29 cellular contexts compared by ENCODE assay signal in the genomic region with DNA sequence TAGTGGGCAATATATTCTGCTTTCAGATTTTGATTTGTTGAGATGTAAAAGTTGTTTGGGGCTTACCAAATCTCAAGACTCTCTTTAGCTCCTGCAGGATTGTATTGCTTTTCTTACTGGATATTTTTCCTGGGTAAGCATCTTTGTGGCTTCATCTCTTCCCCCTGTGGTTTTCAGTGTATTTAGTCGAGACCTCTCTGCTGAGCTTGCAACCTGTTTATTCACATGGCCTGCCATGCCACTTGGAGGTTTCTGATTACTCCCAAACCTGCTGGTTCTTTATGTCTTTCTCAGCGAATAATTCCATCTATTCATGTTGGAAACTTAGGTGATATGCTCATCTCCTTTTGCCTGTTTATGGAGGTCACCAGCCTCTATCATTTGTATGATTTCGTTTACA. TPM values are rescaled to one million over a fixed set of nuclear protein-coding genes. Genes with fewer than 3 reads are reported as not detected.
DNase-seq lines count a peak whose midpoint lies in the region; ATAC-seq and TF ChIP-seq lines count a peak whose summit lies in the region.
"Had no signal": no experiment of that assay in that cellular context is flagged by ENCODE, and none has a peak within 500 bp of the region (broad histone marks: within the 10 kb centered on the region; RNA-seq: fewer than 3 reads in every experiment).

No MANE protein-coding gene starts in this region.

- H3K27me3 Mint-ChIP-seq in brain (no peaks in the 10 kb centered on the region), mesothelial cell of epicardium (ENCODE audit: low read depth) (no peaks in the 10 kb centered on the region)
- H3K27me3 Mint-ChIP-seq in stimulated activated memory B cell treated with anti-CD40 and anti-IgM and Interleukin-4, amounts not matched to agents 10 μg/mL and 1 μg/mL and 100 μg/mL, for 72 hours, result no peaks in the 10 kb centered on the region
- H3K27me3 Mint-ChIP-seq: activated CD4-positive, alpha-beta memory T cell treated with anti-CD3 and anti-CD28 coated beads, Interleukin-2, amount 10 ng/mL, durations not matched to agents 7 days and 5 days; CD8-positive, alpha-beta memory T cell; stimulated activated naive CD8-positive, alpha-beta T cell treated with anti-CD3 and anti-CD28 coated beads, Interleukin-15, amount 100 ng/mL, for 72 hours had no signal

- H3K36me3 Mint-ChIP-seq in brain (peaks cover 82% of the 10 kb centered on the region), mesothelial cell of epicardium (peaks cover 65% of the 10 kb centered on the region)
- H3K36me3 Mint-ChIP-seq in stimulated activated memory B cell treated with anti-CD40 and anti-IgM and Interleukin-4, amounts not matched to agents 10 μg/mL and 1 μg/mL and 100 μg/mL, for 72 hours, result peaks cover 72% of the 10 kb centered on the region

- H3K9me3 Mint-ChIP-seq in brain (no peaks in the 10 kb centered on the region), mesothelial cell of epicardium (no peaks in the 10 kb centered on the region)
- H3K9me3 Mint-ChIP-seq in stimulated activated memory B cell treated with anti-CD40 and anti-IgM and Interleukin-4, amounts not matched to agents 10 μg/mL and 1 μg/mL and 100 μg/mL, for 72 hours, result no peaks in the 10 kb centered on the region
- H3K9me3 Mint-ChIP-seq: activated CD4-positive, alpha-beta memory T cell treated with anti-CD3 and anti-CD28 coated beads, Interleukin-2, amount 10 ng/mL, durations not matched to agents 7 days and 5 days; activated naive CD4-positive, alpha-beta T cell treated with anti-CD3 and anti-CD28 coated beads for 36 hours; CD8-positive, alpha-beta memory T cell; stimulated activated naive CD8-positive, alpha-beta T cell treated with anti-CD3 and anti-CD28 coated beads, Interleukin-15, amount 100 ng/mL, for 72 hours; T-helper 1 cell treated with Interleukin-12 subunit alpha and Interleukin-12 subunit beta and Interleukin-4 antibody, amounts not matched to agents 30 μg/mL and 1 μg/mL, for 36 hours had no signal

- H3K4me3 Mint-ChIP-seq in brain, result peak overlapping the region in 2 of 5 experiments; percentile 20 to 21
- H3K4me3 Mint-ChIP-seq in mesothelial cell of epicardium, result no peak overlapping the region
- H3K4me3 Mint-ChIP-seq in stimulated activated memory B cell treated with anti-CD40 and anti-IgM and Interleukin-4, amounts not matched to agents 10 μg/mL and 1 μg/mL and 100 μg/mL, for 72 hours, result no peak overlapping the region
- H3K4me3 Mint-ChIP-seq: activated CD4-positive, alpha-beta memory T cell treated with anti-CD3 and anti-CD28 coated beads, Interleukin-2, amount 10 ng/mL, durations not matched to agents 7 days and 5 days; activated naive CD4-positive, alpha-beta T cell treated with anti-CD3 and anti-CD28 coated beads for 36 hours; stimulated activated naive CD8-positive, alpha-beta T cell treated with anti-CD3 and anti-CD28 coated beads, Interleukin-15, amount 100 ng/mL, for 72 hours; T-helper 1 cell treated with Interleukin-12 subunit alpha and Interleukin-12 subunit beta and Interleukin-4 antibody, amounts not matched to agents 30 μg/mL and 1 μg/mL, for 36 hours had no signal

- TF ChIP-seq CTCF in brain (conservative IDR thresholded peaks at IDR 0.05) (no peak), mesothelial cell of epicardium (IDR thresholded peaks at IDR 0.05; ENCODE audit: unreplicated experiment) (no peak), foreskin keratinocyte (conservative IDR thresholded peaks at IDR 0.05) (no peak)

- peak; percentile 49 for DNase-seq in LHCN-M2 (ENCODE audit: low read depth)
- DNase-seq in mesothelial cell of epicardium (ENCODE audit: low spot score in 2 of 2, unreplicated experiment in 2 of 2), result no peak
- no peak for DNase-seq in NCI-H2081 (lab: John Stamatoyannopoulos, UW)
- DNase-seq in foreskin keratinocyte, result no peak
- no peak for DNase-seq in activated naive CD4-positive, alpha-beta T cell treated with Interleukin-2 at 50 U/mL for 16 hours
- DNase-seq: ACHN; activated CD4-positive, alpha-beta memory T cell treated with anti-CD3 and anti-CD28 coated beads, Interleukin-2, amount 10 ng/mL, durations not matched to agents 7 days and 5 days; activated CD4-positive, CD25-positive, alpha-beta regulatory T cell treated with anti-CD3 and anti-CD28 coated beads, Interleukin-2, amount 50 U/mL, for 72 hours; activated CD8-positive, alpha-beta memory T cell treated with anti-CD3 and anti-CD28 coated beads, Interleukin-2, amount 50 U/mL, for 4 hours; activated naive CD4-positive, alpha-beta T cell treated with anti-CD3 and anti-CD28 coated beads for 36 hours; BE2C; body of pancreas; CD8-positive, alpha-beta memory T cell; DMS 273 treated with DMSO at 0.1 percent for 48 hours; left lung; NCI-H1417; NCI-H2029 treated with DMSO at 0.1 percent for 48 hours; NCI-H226; NCI-H69; PC-9; Right ventricle myocardium superior; stimulated activated naive CD8-positive, alpha-beta T cell treated with anti-CD3 and anti-CD28 coated beads, Interleukin-15, amount 100 ng/mL, for 72 hours; uterus had no signal

- H3K27me3 ChIP-seq in foreskin keratinocyte, result no peaks in the 10 kb centered on the region
- H3K27me3 ChIP-seq: BE2C, body of pancreas, left lung, uterus had no signal

- H3K27ac ChIP-seq in foreskin keratinocyte, result no peak overlapping the region
- H3K27ac ChIP-seq: body of pancreas, left lung, PC-9, skin epidermis, thoracic aorta, uterus had no signal

- peaks cover 13% of the 10 kb centered on the region for H3K4me1 ChIP-seq in foreskin keratinocyte
- H3K4me1 ChIP-seq: body of pancreas, uterus had no signal

- no peak for ATAC-seq in stimulated activated memory B cell treated with anti-CD40 and anti-IgM and Interleukin-4, amounts not matched to agents 10 μg/mL and 1 μg/mL and 100 μg/mL, for 72 hours
- ATAC-seq in foreskin keratinocyte, result no peak
- ATAC-seq: body of pancreas; left lung; SK-N-SH treated with all-trans-retinoic acid at 6 μM for 48 hours; stimulated activated naive CD8-positive, alpha-beta T cell treated with anti-CD3 and anti-CD28 coated beads, Interleukin-15, amount 100 ng/mL, for 72 hours had no signal

- peaks cover 77% of the 10 kb centered on the region for H3K4me1 Mint-ChIP-seq in brain
- peaks cover 34% of the 10 kb centered on the region for H3K4me1 Mint-ChIP-seq in mesothelial cell of epicardium
- peaks cover 48% of the 10 kb centered on the region for H3K4me1 Mint-ChIP-seq in stimulated activated memory B cell treated with anti-CD40 and anti-IgM and Interleukin-4, amounts not matched to agents 10 μg/mL and 1 μg/mL and 100 μg/mL, for 72 hours

- H3K27ac Mint-ChIP-seq in brain (peak overlapping the region in 3 of 5 experiments; percentile 5 to 92 (median 86)), mesothelial cell of epicardium (peak overlapping the region; percentile 19)
- peak overlapping the region; percentile 2 for H3K27ac Mint-ChIP-seq in stimulated activated memory B cell treated with anti-CD40 and anti-IgM and Interleukin-4, amounts not matched to agents 10 μg/mL and 1 μg/mL and 100 μg/mL, for 72 hours
- H3K27ac Mint-ChIP-seq: activated CD4-positive, alpha-beta memory T cell treated with anti-CD3 and anti-CD28 coated beads, Interleukin-2, amount 10 ng/mL, durations not matched to agents 7 days and 5 days; activated naive CD4-positive, alpha-beta T cell treated with anti-CD3 and anti-CD28 coated beads for 36 hours; T-helper 1 cell treated with Interleukin-12 subunit alpha and Interleukin-12 subunit beta and Interleukin-4 antibody, amounts not matched to agents 30 μg/mL and 1 μg/mL, for 36 hours had no signal

RNA-seq across cellular contexts. Expression of a gene that starts 10.9 kb away (rescaled TPM):
- total RNA-seq in LHCN-M2 (2014; rRNA removed) (41.7 and 42.3 TPM in 2 replicates), mesothelial cell of epicardium (84.5 to 89.3 TPM (median 86.5 TPM) in 3 replicates), foreskin keratinocyte (26.9 and 34.0 TPM in 2 replicates)
- polyA plus RNA-seq in LHCN-M2 (2012), result 24.4 TPM
- polyA plus RNA-seq in brain (ENCODE audit: insufficient read depth, low read depth, low replicate concordance) (19.9 TPM), foreskin keratinocyte (8.5 and 13.9 TPM in 2 replicates)

Comparison
In these comparisons a context has a peak if more than half of its experiments do, and no peak if none do; other contexts are left out.
1. H3K27ac Mint-ChIP-seq: peak in every context shown above with its lines; median percentile 86 in brain; 19 in mesothelial cell of epicardium; 2 in stimulated activated memory B cell treated with anti-CD40 and anti-IgM and Interleukin-4, amounts not matched to agents 10 μg/mL and 1 μg/mL and 100 μg/mL, for 72 hours.